ENCODE assay signal across 11 cellular contexts in the genomic region with DNA sequence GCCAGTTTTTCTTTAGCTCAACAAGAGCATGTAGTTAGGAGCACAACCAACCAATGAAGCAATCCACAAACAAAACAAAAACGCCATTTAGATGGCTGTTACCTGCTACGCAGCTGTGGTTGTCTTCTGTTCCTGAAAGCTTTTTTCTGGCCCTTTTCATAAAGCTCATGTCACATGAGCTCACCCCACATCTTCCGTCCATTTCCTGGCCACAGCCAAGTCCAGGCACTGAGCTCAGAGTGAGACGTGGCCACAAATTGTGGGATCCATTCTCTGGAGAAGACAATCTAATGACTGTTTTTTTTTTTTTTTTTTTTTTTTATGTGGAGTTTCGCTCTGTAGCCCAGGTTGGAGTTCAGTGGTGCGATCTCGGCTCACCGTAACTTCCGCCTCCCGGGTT.
"Had no signal": no experiment of that assay in that cellular context is flagged by ENCODE, and none has a peak within 500 bp of the region (broad histone marks: within the 10 kb centered on the region; RNA-seq: fewer than 3 reads in every experiment).

No MANE protein-coding gene starts in this region.

- H3K9me3 Mint-ChIP-seq: stimulated activated memory B cell treated with anti-CD40 and anti-IgM and Interleukin-4, amounts not matched to agents 10 μg/mL and 1 μg/mL and 100 μg/mL, for 72 hours had no signal

- H3K4me1 ChIP-seq: tibial artery, vagina had no signal

- H3K4me1 Mint-ChIP-seq: stimulated activated memory B cell treated with anti-CD40 and anti-IgM and Interleukin-4, amounts not matched to agents 10 μg/mL and 1 μg/mL and 100 μg/mL, for 72 hours had no signal

- H3K27ac ChIP-seq: tibial artery, vagina had no signal

- H3K4me3 ChIP-seq: tibial artery, vagina had no signal

- H3K27ac Mint-ChIP-seq: stimulated activated memory B cell treated with anti-CD40 and anti-IgM and Interleukin-4, amounts not matched to agents 10 μg/mL and 1 μg/mL and 100 μg/mL, for 72 hours had no signal

- H3K27me3 ChIP-seq: tibial artery, vagina had no signal

- H3K36me3 Mint-ChIP-seq: stimulated activated memory B cell treated with anti-CD40 and anti-IgM and Interleukin-4, amounts not matched to agents 10 μg/mL and 1 μg/mL and 100 μg/mL, for 72 hours had no signal

- H3K36me3 ChIP-seq: tibial artery, vagina had no signal

- DNase-seq: activated naive CD4-positive, alpha-beta T cell treated with Interleukin-2 at 50 U/mL for 16 hours; activated T-cell treated with anti-CD3 and anti-CD28 coated beads for 4 hours; hippocampal formation; kidney; left ventricle myocardium superior; nephron progenitor cell; stimulated activated CD4-positive, alpha-beta T cell treated with anti-CD3 and anti-CD28 coated beads, Interleukin-2, amount 100 ng/mL, for 48 hours; T-helper 9 cell; tibial artery had no signal

- H3K4me3 Mint-ChIP-seq: nephron progenitor cell; stimulated activated memory B cell treated with anti-CD40 and anti-IgM and Interleukin-4, amounts not matched to agents 10 μg/mL and 1 μg/mL and 100 μg/mL, for 72 hours had no signal

- FAIRE-seq: kidney had no signal

- H3K9me3 ChIP-seq: tibial artery, vagina had no signal
